8 cellular contexts compared by ENCODE assay signal in genomic region chr3:11641683-11642407, GRCh38. TPM values are rescaled to one million over a fixed set of nuclear protein-coding genes. Genes with fewer than 3 reads are reported as not detected.
DNase-seq lines count a peak whose midpoint lies in the region; TF ChIP-seq lines count a peak whose summit lies in the region.

No MANE protein-coding gene starts in this region.

- intact Hi-C loops in spleen (cut with DNase I; ENCODE audit: low total_unique reads), result no loop called here

- no peaks in the 10 kb centered on the region for H3K9me3 ChIP-seq in spleen

- peaks cover 19 to 65% (median 52%) of the 10 kb centered on the region in 6 donors for H3K4me1 ChIP-seq in spleen

- H3K27me3 ChIP-seq in spleen (replicated peaks in 1 of 7), result no peaks in the 10 kb centered on the region

- H3K36me3 ChIP-seq in spleen, result peaks cover 0 to 6% (median 0%) of the 10 kb centered on the region in 6 donors

- in situ Hi-C loops in KBM-7 (cut with MboI; ENCODE audit: low pct_unique_long_range_greater_than_20kb, low sequenced_read_pairs), result no loop called here

- peak; percentile 21 for DNase-seq in NCI-H146 (lab: John Stamatoyannopoulos, UW)
- no peak for DNase-seq in NCI-H146 treated with DMSO at 0.1 percent for 48 hours (lab: John Stamatoyannopoulos, UW; ENCODE audit: unreplicated experiment)
- no peak for DNase-seq in LNCaP clone FGC (ENCODE audit: low read depth)
- DNase-seq in amniotic epithelial cell (ENCODE audit: low read depth), result peak; percentile 62
- peak; percentile 64 to 68 (median 66) for DNase-seq in immature natural killer cell
- DNase-seq in spleen, result no peak
- DNase-seq in mesenteric fat pad (ENCODE audit: low spot score), result no peak
- no peak for DNase-seq in KBM-7

- H3K4me1 Mint-ChIP-seq in immature natural killer cell, result peaks cover 56 to 69% of the 10 kb centered on the region in 2 donors

- H3K4me3 Mint-ChIP-seq in immature natural killer cell, result peak overlapping the region; percentile 92 to 99 (median 98)

- H3K27ac ChIP-seq in spleen, result peak overlapping the region; percentile 77 to 95 (median 93)

- H3K9me3 Mint-ChIP-seq in immature natural killer cell, result no peaks in the 10 kb centered on the region

- WGBS in spleen, 5 donors, result 0 to 1% (median 1%) methylated on average over 13 of the region's 13 CpGs

- no peak for TF ChIP-seq CTCF in LNCaP clone FGC (IDR thresholded peaks at IDR 0.05; ENCODE audit: control insufficient read depth, extremely low read depth, insufficient read depth)
- no peak for TF ChIP-seq CTCF in spleen (IDR thresholded peaks at IDR 0.05 in 8 of 11, conservative IDR thresholded peaks at IDR 0.05 in 3 of 11)

- TF ChIP-seq POLR2A in spleen (IDR thresholded peaks at IDR 0.05), result no peak

- H3K4me3 ChIP-seq in LNCaP clone FGC (ENCODE audit: low read depth, low read length) (peak overlapping the region; percentile 75), spleen (peak overlapping the region; percentile 50 to 80 (median 68))

- H3K27ac Mint-ChIP-seq in immature natural killer cell, result peak overlapping the region; percentile 93 to 99 (median 98)

- H3K27me3 Mint-ChIP-seq in immature natural killer cell (ENCODE audit: low read depth in 3 of 3), result peaks cover 13 to 23% (median 13%) of the 10 kb centered on the region in 3 donors

- H3K36me3 Mint-ChIP-seq in immature natural killer cell, result no peaks in the 10 kb centered on the region

RNA-seq across cellular contexts. Expression of gene VGLL4, which starts 1.9 kb away (rescaled TPM):
- polyA plus RNA-seq in immature natural killer cell (10 to 100 TPM; 11.9 to 44.4 (median 25.6) TPM), spleen (10 to 100 TPM; 13.5 to 37.5 (median 17.0) TPM)
- total RNA-seq in spleen (10 to 100 TPM; 45.9 to 80.2 (median 55.2) TPM), mesenteric fat pad (57.5 TPM)

Comparison
In these comparisons a context has a peak if more than half of its experiments do, and no peak if none do; other contexts are left out.
1. DNase-seq: peak in NCI-H146 (single experiment), amniotic epithelial cell (single experiment) and immature natural killer cell (3 of 3); none in NCI-H146 treated with DMSO at 0.1 percent for 48 hours (single experiment), LNCaP clone FGC (single experiment), spleen (single experiment), mesenteric fat pad (single experiment) and KBM-7 (single experiment).